In genomic region chr1:25022361-25023189, GRCh38 we compare ENCODE assay signal across 8 cellular contexts.
DNase-seq lines count a peak whose midpoint lies in the region; ATAC-seq and TF ChIP-seq lines count a peak whose summit lies in the region.

No MANE protein-coding gene starts in this region.

- no peak overlapping the region for H2AFZ ChIP-seq in OCI-LY1 (ENCODE audit: low read length)
- no peak overlapping the region for H2AFZ ChIP-seq in fibroblast of lung (ENCODE audit: low read length)

- H3F3A ChIP-seq in OCI-LY1 (ENCODE audit: insufficient read depth, low read length) = no peaks in the 10 kb centered on the region

- H3K9me3 ChIP-seq in OCI-LY1 (ENCODE audit: low read length) (no peaks in the 10 kb centered on the region), fibroblast of lung (ENCODE audit: control insufficient read depth, insufficient read depth, low read depth, low read length) (no peaks in the 10 kb centered on the region), neutrophil (no peaks in the 10 kb centered on the region), suprapubic skin (no peaks in the 10 kb centered on the region)

- 9% methylated on average over 8 of the region's 20 CpGs for WGBS in suprapubic skin

- H4K20me1 ChIP-seq in OCI-LY1 (ENCODE audit: insufficient read depth, low read length) = no peaks in the 10 kb centered on the region
- no peaks in the 10 kb centered on the region for H4K20me1 ChIP-seq in fibroblast of lung (ENCODE audit: control insufficient read depth, extremely low read depth, insufficient read depth, low read length)

- peak; percentile 73 for TF ChIP-seq POLR2A in GM18526 (IDR thresholded peaks at IDR 0.05; ENCODE audit: extremely low read depth, insufficient read length)
- TF ChIP-seq POLR2A in suprapubic skin (IDR thresholded peaks at IDR 0.05) = no peak

- H3K36me3 ChIP-seq in OCI-LY1 (ENCODE audit: insufficient read depth, low read length) (no peaks in the 10 kb centered on the region), fibroblast of lung (ENCODE audit: control insufficient read depth, insufficient read depth, low read length) (no peaks in the 10 kb centered on the region), neutrophil (no peaks in the 10 kb centered on the region), suprapubic skin (no peaks in the 10 kb centered on the region)

- H3K4me1 ChIP-seq in OCI-LY1 (ENCODE audit: insufficient read depth, low read length, severe bottlenecking) (peaks cover 61% of the 10 kb centered on the region), fibroblast of lung (ENCODE audit: control insufficient read depth, extremely low read depth, insufficient read depth, low read length) (peaks cover 3% of the 10 kb centered on the region), neutrophil (ENCODE audit: control insufficient read depth in 1 of 2, insufficient read depth in 1 of 2, low read depth in 1 of 2, low read length in 1 of 2) (peaks cover 35 to 37% of the 10 kb centered on the region in 2 experiments), suprapubic skin (peaks cover 16% of the 10 kb centered on the region)

- H3K27me3 ChIP-seq in OCI-LY1 (ENCODE audit: insufficient read depth, low read length) (no peaks in the 10 kb centered on the region), fibroblast of lung (ENCODE audit: control insufficient read depth, insufficient read depth, low read length) (no peaks in the 10 kb centered on the region), neutrophil (no peaks in the 10 kb centered on the region), suprapubic skin (no peaks in the 10 kb centered on the region)

- H3K79me2 ChIP-seq in OCI-LY1 (ENCODE audit: insufficient read depth, low read length) = no peaks in the 10 kb centered on the region
- H3K79me2 ChIP-seq in fibroblast of lung (ENCODE audit: control insufficient read depth, insufficient read depth, low read length) = no peaks in the 10 kb centered on the region

- H3K4me2 ChIP-seq in OCI-LY1 (ENCODE audit: low read length) (peak overlapping the region; percentile 63), fibroblast of lung (ENCODE audit: extremely low read depth, insufficient read depth, low read length) (no peak overlapping the region)

- H3K9ac ChIP-seq in OCI-LY1 (ENCODE audit: low read length) = peak overlapping the region; percentile 61
- peak overlapping the region; percentile 53 for H3K9ac ChIP-seq in fibroblast of lung (ENCODE audit: insufficient read depth, low read length)

- no peaks in the 10 kb centered on the region for H3K9me2 ChIP-seq in OCI-LY1 (ENCODE audit: low read depth, low read length)

- ATAC-seq in HG02885 (IDR thresholded peaks at IDR 0.05; ENCODE audit: poor library complexity, unreplicated experiment) = peak; percentile 86

- H3K27ac ChIP-seq in OCI-LY1 (ENCODE audit: low read depth, low read length, poor library complexity, severe bottlenecking) (peak overlapping the region; percentile 97), fibroblast of lung (ENCODE audit: insufficient read depth, low read length) (no peak overlapping the region), neutrophil (peak overlapping the region; percentile 76), suprapubic skin (peak overlapping the region; percentile 60)

- TF ChIP-seq CTCF in OCI-LY1 (IDR thresholded peaks at IDR 0.05; ENCODE audit: low read length) (no peak), fibroblast of lung (conservative IDR thresholded peaks at IDR 0.05 in 1 of 2, IDR thresholded peaks at IDR 0.05 in 1 of 2; ENCODE audit: low read depth in 1 of 2, low read length in 2 of 2) (no peak), neutrophil (IDR thresholded peaks at IDR 0.05) (peak; percentile 49), suprapubic skin (IDR thresholded peaks at IDR 0.05) (no peak)

- TF ChIP-seq EP300 in suprapubic skin (IDR thresholded peaks at IDR 0.05) = no peak

- DNase-seq in activated T-cell treated with anti-CD3 and anti-CD28 coated beads for 48 hours (ENCODE audit: low read depth) (peak; percentile 91), fibroblast of lung (ENCODE audit: low read depth in 2 of 2) (peak; percentile 77 to 97), suprapubic skin (ENCODE audit: low spot score in 2 of 2) (peak in 1 of 2 donors; percentile 78), retina (no peak)

- H3K4me3 ChIP-seq in OCI-LY1 (ENCODE audit: low read depth, low read length, poor library complexity, severe bottlenecking) (peak overlapping the region; percentile 19), fibroblast of lung (replicated peaks in 1 of 4; ENCODE audit: control extremely low read depth in 1 of 4, insufficient read depth in 1 of 4, low read depth in 3 of 4, low read length in 4 of 4) (no peak overlapping the region), neutrophil (ENCODE audit: low read depth in 1 of 2, low read length in 1 of 2) (peak overlapping the region; percentile 29 to 43), suprapubic skin (no peak overlapping the region)

Comparison
In these comparisons a context has a peak if more than half of its experiments do, and no peak if none do; other contexts are left out.
1. H3K4me3 ChIP-seq: peak in OCI-LY1 (single experiment) and neutrophil (2 of 2); none in fibroblast of lung (0 of 4) and suprapubic skin (single experiment).